10 cellular contexts compared by ENCODE assay signal in genomic region chr18:23862071-23862470, GRCh38.
DNase-seq lines count a peak whose midpoint lies in the region; ATAC-seq and TF ChIP-seq lines count a peak whose summit lies in the region.
"Had no signal": no experiment of that assay in that cellular context is flagged by ENCODE, and none has a peak within 500 bp of the region (broad histone marks: within the 10 kb centered on the region; RNA-seq: fewer than 3 reads in every experiment).

No MANE protein-coding gene starts in this region.

- peaks cover 19% of the 10 kb centered on the region for H3K4me1 ChIP-seq in foreskin keratinocyte

- TF ChIP-seq CTCF in foreskin keratinocyte (conservative IDR thresholded peaks at IDR 0.05), result no peak

- H3K4me1 Mint-ChIP-seq in T-helper 1 cell treated with Interleukin-12 subunit alpha and Interleukin-12 subunit beta and Interleukin-4 antibody, amounts not matched to agents 30 μg/mL and 1 μg/mL, for 36 hours (ENCODE audit: low read depth), result peaks cover 34% of the 10 kb centered on the region
- H3K4me1 Mint-ChIP-seq in T-helper 17 cell, result peaks cover 50% of the 10 kb centered on the region

- H3K27ac ChIP-seq in foreskin keratinocyte, result peak overlapping the region; percentile 78
- H3K27ac ChIP-seq: 22Rv1 had no signal

- H3K4me3 Mint-ChIP-seq in T-helper 1 cell treated with Interleukin-12 subunit alpha and Interleukin-12 subunit beta and Interleukin-4 antibody, amounts not matched to agents 30 μg/mL and 1 μg/mL, for 36 hours, result no peak overlapping the region
- H3K4me3 Mint-ChIP-seq in T-helper 17 cell, result no peak overlapping the region

- H3K27me3 Mint-ChIP-seq in T-helper 1 cell treated with Interleukin-12 subunit alpha and Interleukin-12 subunit beta and Interleukin-4 antibody, amounts not matched to agents 30 μg/mL and 1 μg/mL, for 36 hours (ENCODE audit: low read depth), result no peaks in the 10 kb centered on the region
- no peaks in the 10 kb centered on the region for H3K27me3 Mint-ChIP-seq in T-helper 17 cell

- no peaks in the 10 kb centered on the region for H3K9me3 ChIP-seq in T-helper 17 cell (ENCODE audit: control insufficient read depth, low read length, poor library complexity, severe bottlenecking)

- no peaks in the 10 kb centered on the region for H3K27me3 ChIP-seq in foreskin keratinocyte

- peaks cover 3% of the 10 kb centered on the region for H3K9me3 Mint-ChIP-seq in T-helper 1 cell treated with Interleukin-12 subunit alpha and Interleukin-12 subunit beta and Interleukin-4 antibody, amounts not matched to agents 30 μg/mL and 1 μg/mL, for 36 hours

- peaks cover 4% of the 10 kb centered on the region for H3K36me3 Mint-ChIP-seq in T-helper 1 cell treated with Interleukin-12 subunit alpha and Interleukin-12 subunit beta and Interleukin-4 antibody, amounts not matched to agents 30 μg/mL and 1 μg/mL, for 36 hours (ENCODE audit: low read depth)
- no peaks in the 10 kb centered on the region for H3K36me3 Mint-ChIP-seq in T-helper 17 cell (ENCODE audit: low read depth)

- ATAC-seq in T-helper 17 cell (no peak), foreskin keratinocyte (peak; percentile 81), GM19035 (IDR thresholded peaks at IDR 0.05; ENCODE audit: unreplicated experiment) (no peak), HG02938 (IDR thresholded peaks at IDR 0.05; ENCODE audit: unreplicated experiment) (no peak)

- peak overlapping the region; percentile 53 for H3K27ac Mint-ChIP-seq in T-helper 1 cell treated with Interleukin-12 subunit alpha and Interleukin-12 subunit beta and Interleukin-4 antibody, amounts not matched to agents 30 μg/mL and 1 μg/mL, for 36 hours
- H3K27ac Mint-ChIP-seq in T-helper 17 cell, result peak overlapping the region; percentile 95

- DNase-seq in T-helper 1 cell (no peak), T-helper 17 cell (no peak), foreskin keratinocyte (peak; percentile 80 to 92), smooth muscle cell of the brain vasculature (ENCODE audit: low read depth, low spot score) (peak; percentile 4), SK-N-DZ (ENCODE audit: low spot score) (no peak)
- DNase-seq: NCI-H226 had no signal

Comparison
In these comparisons a context has a peak if more than half of its experiments do, and no peak if none do; other contexts are left out.
1. DNase-seq: peak in foreskin keratinocyte (2 of 2) and smooth muscle cell of the brain vasculature (single experiment); none in T-helper 1 cell (0 of 5), T-helper 17 cell (0 of 3) and SK-N-DZ (single experiment).